ENCODE assay signal across 16 cellular contexts in genomic region chr19:16361926-16362325, GRCh38. TPM values are rescaled to one million over a fixed set of nuclear protein-coding genes. Genes with fewer than 3 reads are reported as not detected.
DNase-seq lines count a peak whose midpoint lies in the region; ATAC-seq and TF ChIP-seq lines count a peak whose summit lies in the region.
"Had no signal": no experiment of that assay in that cellular context is flagged by ENCODE, and none has a peak within 500 bp of the region (broad histone marks: within the 10 kb centered on the region; RNA-seq: fewer than 3 reads in every experiment).

No MANE protein-coding gene starts in this region.

- peaks cover 50 to 74% (median 68%) of the 10 kb centered on the region in 3 donors for H3K4me1 Mint-ChIP-seq in CD8-positive, alpha-beta memory T cell
- peaks cover 59% of the 10 kb centered on the region for H3K4me1 Mint-ChIP-seq in activated T-helper 17 cell treated with anti-CD3 and anti-CD28 coated beads, Interleukin-2, amount 50 U/mL, for 72 hours
- peaks cover 23% of the 10 kb centered on the region for H3K4me1 Mint-ChIP-seq in neural crest cell
- H3K4me1 Mint-ChIP-seq in stimulated activated naive CD8-positive, alpha-beta T cell treated with anti-CD3 and anti-CD28 coated beads, Interleukin-15, amount 100 ng/mL, for 72 hours, result peaks cover 46% of the 10 kb centered on the region

- no peak for ATAC-seq in activated T-helper 17 cell treated with anti-CD3 and anti-CD28 coated beads, Interleukin-2, amount 50 U/mL, for 72 hours (replicated peaks)
- no peak for ATAC-seq in stimulated activated naive CD8-positive, alpha-beta T cell treated with anti-CD3 and anti-CD28 coated beads, Interleukin-15, amount 100 ng/mL, for 72 hours

- BruUV-seq in A673 (replicated peaks; lab: Mats Ljungman, UMichigan), result no TSS peak

- H3K27ac Mint-ChIP-seq in CD8-positive, alpha-beta memory T cell, result peak overlapping the region in 7 of 8 donors; percentile 26 to 94 (median 80)
- no peak overlapping the region for H3K27ac Mint-ChIP-seq in activated T-helper 17 cell treated with anti-CD3 and anti-CD28 coated beads, Interleukin-2, amount 50 U/mL, for 72 hours
- H3K27ac Mint-ChIP-seq in neural crest cell (ENCODE audit: unreplicated experiment), result no peak overlapping the region
- H3K27ac Mint-ChIP-seq in stimulated activated naive CD8-positive, alpha-beta T cell treated with anti-CD3 and anti-CD28 coated beads, Interleukin-15, amount 100 ng/mL, for 72 hours, result peak overlapping the region in 1 of 2 donors; percentile 61
- H3K27ac Mint-ChIP-seq: HFFc6 had no signal

- H3K4me3 ChIP-seq in BLaER1 (no peak overlapping the region), A673 (ENCODE audit: low read depth, low read length, poor library complexity, severe bottlenecking) (no peak overlapping the region)
- H3K4me3 ChIP-seq in CD8-positive, alpha-beta memory T cell (ENCODE audit: low read length), result no peak overlapping the region
- H3K4me3 ChIP-seq: hepatocyte, ovary had no signal

- H3K9me3 Mint-ChIP-seq in CD8-positive, alpha-beta memory T cell, result no peaks in the 10 kb centered on the region
- H3K9me3 Mint-ChIP-seq in activated T-helper 17 cell treated with anti-CD3 and anti-CD28 coated beads, Interleukin-2, amount 50 U/mL, for 72 hours, result no peaks in the 10 kb centered on the region
- H3K9me3 Mint-ChIP-seq in neural crest cell, result no peaks in the 10 kb centered on the region
- no peaks in the 10 kb centered on the region for H3K9me3 Mint-ChIP-seq in stimulated activated naive CD8-positive, alpha-beta T cell treated with anti-CD3 and anti-CD28 coated beads, Interleukin-15, amount 100 ng/mL, for 72 hours
- H3K9me3 Mint-ChIP-seq: HFFc6 had no signal

- H3K27me3 ChIP-seq in BLaER1 (no peaks in the 10 kb centered on the region), A673 (replicated peaks; ENCODE audit: insufficient read depth, low read depth, low read length, poor library complexity) (no peaks in the 10 kb centered on the region)
- H3K27me3 ChIP-seq in CD8-positive, alpha-beta memory T cell (ENCODE audit: insufficient read depth, low read length, poor library complexity, severe bottlenecking), result no peaks in the 10 kb centered on the region
- H3K27me3 ChIP-seq: hepatocyte, ovary had no signal

- CTCF ChIA-PET in CD8-positive, alpha-beta memory T cell (lab: Charles Lee), result interaction anchor here (1.1 to 15.2 kb wide), 3 partner anchors 10 to 27 kb away, joined by 6 to 403 read pairs (median 11); partner anchors contain the start of gene KLF2
- CTCF ChIA-PET in A673 (lab: Charles Lee), result interaction anchor here (1.1 kb wide), 1 partner anchor 15 kb away, joined by 4 read pairs; no protein-coding TSS in a partner anchor

- no peak for TF ChIP-seq CTCF in neural crest cell (conservative IDR thresholded peaks at IDR 0.05)
- no peak for TF ChIP-seq CTCF in A673 (conservative IDR thresholded peaks at IDR 0.05; ENCODE audit: low read depth, low read length)

- peak overlapping the region in 2 of 7 donors; percentile 19 to 46 for H3K4me3 Mint-ChIP-seq in CD8-positive, alpha-beta memory T cell
- peak overlapping the region; percentile 53 for H3K4me3 Mint-ChIP-seq in activated T-helper 17 cell treated with anti-CD3 and anti-CD28 coated beads, Interleukin-2, amount 50 U/mL, for 72 hours
- H3K4me3 Mint-ChIP-seq in neural crest cell, result peak overlapping the region; percentile 18
- H3K4me3 Mint-ChIP-seq in stimulated activated naive CD8-positive, alpha-beta T cell treated with anti-CD3 and anti-CD28 coated beads, Interleukin-15, amount 100 ng/mL, for 72 hours, result no peak overlapping the region
- H3K4me3 Mint-ChIP-seq: HFFc6 had no signal

- no peaks in the 10 kb centered on the region for H3K27me3 Mint-ChIP-seq in CD8-positive, alpha-beta memory T cell
- no peaks in the 10 kb centered on the region for H3K27me3 Mint-ChIP-seq in activated T-helper 17 cell treated with anti-CD3 and anti-CD28 coated beads, Interleukin-2, amount 50 U/mL, for 72 hours
- no peaks in the 10 kb centered on the region for H3K27me3 Mint-ChIP-seq in neural crest cell (ENCODE audit: low read depth)
- H3K27me3 Mint-ChIP-seq in stimulated activated naive CD8-positive, alpha-beta T cell treated with anti-CD3 and anti-CD28 coated beads, Interleukin-15, amount 100 ng/mL, for 72 hours, result peaks cover 44% of the 10 kb centered on the region

- no peaks in the 10 kb centered on the region for H3K9me3 ChIP-seq in BLaER1
- H3K9me3 ChIP-seq in CD8-positive, alpha-beta memory T cell (ENCODE audit: low read length), result no peaks in the 10 kb centered on the region
- H3K9me3 ChIP-seq in A673 (ENCODE audit: low read depth, low read length, poor library complexity, severe bottlenecking), result no peaks in the 10 kb centered on the region
- H3K9me3 ChIP-seq: Caco-2, ovary had no signal

- peak overlapping the region; percentile 82 for H3K4me2 ChIP-seq in BLaER1
- H3K4me2 ChIP-seq: hepatocyte had no signal

- H3K9ac ChIP-seq in BLaER1, result no peak overlapping the region; the same call in 1 of the 2 replicates

- H3K4me1 ChIP-seq in BLaER1 (peaks cover 100% of the 10 kb centered on the region), A673 (ENCODE audit: insufficient read depth, low read length, poor library complexity, severe bottlenecking) (no peaks in the 10 kb centered on the region)
- peaks cover 100% of the 10 kb centered on the region for H3K4me1 ChIP-seq in CD8-positive, alpha-beta memory T cell (ENCODE audit: insufficient read depth, low read length)

- intact Hi-C loops in A673 (cut with micrococcal nuclease; ENCODE audit: unreplicated experiment), result no loop called here

- POLR2A ChIA-PET in CD8-positive, alpha-beta memory T cell (lab: Charles Lee), result interaction anchor here (0.6 to 20.9 kb wide), 7 partner anchors 10 to 191 kb away, joined by 3 to 1176 read pairs (median 4); partner anchors contain the start of gene KLF2
- POLR2A ChIA-PET in A673 (lab: Charles Lee; ENCODE audit: low non-redundant PET), result no interaction called here

- H3K36me3 ChIP-seq in BLaER1 (peaks cover 19% of the 10 kb centered on the region), A673 (ENCODE audit: insufficient read depth, low read length, poor library complexity, severe bottlenecking) (peaks cover 6% of the 10 kb centered on the region)
- H3K36me3 ChIP-seq in CD8-positive, alpha-beta memory T cell (ENCODE audit: insufficient read depth, low read length), result no peaks in the 10 kb centered on the region
- H3K36me3 ChIP-seq: ovary had no signal

- peaks cover 88% of the 10 kb centered on the region for H4K20me1 ChIP-seq in BLaER1

- H3K27ac ChIP-seq in BLaER1 (no peak overlapping the region), A673 (ENCODE audit: low read depth, low read length, poor library complexity, severe bottlenecking) (no peak overlapping the region)
- H3K27ac ChIP-seq in CD8-positive, alpha-beta memory T cell (ENCODE audit: low read depth, low read length), result no peak overlapping the region
- H3K27ac ChIP-seq: hepatocyte had no signal

- peaks cover 0 to 10% (median 4%) of the 10 kb centered on the region in 3 donors for H3K36me3 Mint-ChIP-seq in CD8-positive, alpha-beta memory T cell
- peaks cover 39% of the 10 kb centered on the region for H3K36me3 Mint-ChIP-seq in activated T-helper 17 cell treated with anti-CD3 and anti-CD28 coated beads, Interleukin-2, amount 50 U/mL, for 72 hours (ENCODE audit: low read depth)
- H3K36me3 Mint-ChIP-seq in neural crest cell (ENCODE audit: low read depth), result no peaks in the 10 kb centered on the region

- DNase-seq in CD8-positive, alpha-beta memory T cell, result no peak
- DNase-seq in neural crest cell (ENCODE audit: low read depth, low spot score) (no peak), RPMI8226 (no peak), A673 (ENCODE audit: low spot score) (no peak), HUDEP-2 (lab: John Stamatoyannopoulos, UW; ENCODE audit: unreplicated experiment in 76 of 76) (no peak)
- DNase-seq in stimulated activated naive CD8-positive, alpha-beta T cell treated with anti-CD3 and anti-CD28 coated beads, Interleukin-15, amount 100 ng/mL, for 72 hours, result no peak
- DNase-seq: activated CD4-positive, alpha-beta T cell treated with anti-CD3 and anti-CD28 coated beads, Interleukin-2, amount 50 U/mL, for 1 hour; activated gamma-delta T cell treated with Interleukin-2 at 50 U/mL for 16 hours; amygdala; Caco-2; HFFc6; NCI-H524; ovary had no signal

RNA-seq across cellular contexts. Expression of gene KLF2, which starts 37.3 kb away (rescaled TPM):
- total RNA-seq in CD8-positive, alpha-beta memory T cell, result 10 to 100 TPM; 33.7 to 37.5 TPM
- 219 TPM for polyA plus RNA-seq in CD8-positive, alpha-beta memory T cell
- total RNA-seq in activated T-helper 17 cell treated with anti-CD3 and anti-CD28 coated beads, Interleukin-2, amount 50 U/mL, for 72 hours, result 1 to 10 TPM; 1.9 to 9.9 TPM
- total RNA-seq in neural crest cell (0.16 and 0.54 TPM in 2 replicates), A673 (2021) (1.9 and 2.1 TPM in 2 replicates)

Comparison
In these comparisons a context has a peak if more than half of its experiments do, and no peak if none do; other contexts are left out.
1. H3K27ac Mint-ChIP-seq: peak in CD8-positive, alpha-beta memory T cell (7 of 8); none in activated T-helper 17 cell treated with anti-CD3 and anti-CD28 coated beads, Interleukin-2, amount 50 U/mL, for 72 hours (single experiment) and neural crest cell (single experiment).
2. H3K4me3 Mint-ChIP-seq: peak in activated T-helper 17 cell treated with anti-CD3 and anti-CD28 coated beads, Interleukin-2, amount 50 U/mL, for 72 hours (single experiment) and neural crest cell (single experiment); none in stimulated activated naive CD8-positive, alpha-beta T cell treated with anti-CD3 and anti-CD28 coated beads, Interleukin-15, amount 100 ng/mL, for 72 hours (0 of 2).